Comparison of ENCODE assay signal across 14 cellular contexts in genomic region chr4:32560306-32560705, GRCh38.
DNase-seq lines count a peak whose midpoint lies in the region; ATAC-seq, FAIRE-seq and TF ChIP-seq lines count a peak whose summit lies in the region.
"Had no signal": no experiment of that assay in that cellular context is flagged by ENCODE, and none has a peak within 500 bp of the region (broad histone marks: within the 10 kb centered on the region; RNA-seq: fewer than 3 reads in every experiment).

No MANE protein-coding gene starts in this region.

- H3K27me3 Mint-ChIP-seq in astrocyte (ENCODE audit: low read depth, unreplicated experiment), result no peaks in the 10 kb centered on the region
- H3K27me3 Mint-ChIP-seq: central memory CD8-positive, alpha-beta T cell had no signal

- no peak overlapping the region for H3K9ac ChIP-seq in astrocyte (ENCODE audit: low read length)
- peak overlapping the region; percentile 8 to 71 (median 66) for H3K9ac ChIP-seq in subcutaneous abdominal adipose tissue (ENCODE audit: low read length in 5 of 5)

- peak overlapping the region; percentile 74 for H3K4me2 ChIP-seq in astrocyte (ENCODE audit: low read length)

- H4K20me1 ChIP-seq in astrocyte (ENCODE audit: insufficient read depth, low read length), result no peaks in the 10 kb centered on the region

- no peak overlapping the region for H3K27ac Mint-ChIP-seq in astrocyte (ENCODE audit: unreplicated experiment)

- H3K27me3 ChIP-seq in astrocyte (ENCODE audit: insufficient read depth, low read length) (no peaks in the 10 kb centered on the region), subcutaneous abdominal adipose tissue (ENCODE audit: control insufficient read depth in 5 of 5, insufficient read depth in 4 of 5, low read length in 5 of 5) (no peaks in the 10 kb centered on the region)
- H3K27me3 ChIP-seq: gastroesophageal sphincter had no signal

- H3K4me3 Mint-ChIP-seq in astrocyte (ENCODE audit: unreplicated experiment), result no peak overlapping the region
- H3K4me3 Mint-ChIP-seq: central memory CD8-positive, alpha-beta T cell had no signal

- H2AFZ ChIP-seq in astrocyte (ENCODE audit: low read depth, low read length), result peak overlapping the region; percentile 58

- H3K4me1 ChIP-seq in astrocyte (ENCODE audit: insufficient read depth, low read length) (no peaks in the 10 kb centered on the region), subcutaneous abdominal adipose tissue (ENCODE audit: control insufficient read depth in 5 of 5, insufficient read depth in 5 of 5, low read length in 5 of 5) (peaks cover 0 to 17% (median 3%) of the 10 kb centered on the region in 5 donors)
- H3K4me1 ChIP-seq: gastroesophageal sphincter had no signal

- H3K4me3 ChIP-seq in astrocyte (ENCODE audit: insufficient read depth, low read depth, low read length), result no peak overlapping the region
- peak overlapping the region; percentile 55 to 84 (median 79) for H3K4me3 ChIP-seq in subcutaneous abdominal adipose tissue (ENCODE audit: low read depth in 1 of 5, low read length in 5 of 5)
- H3K4me3 ChIP-seq: gastroesophageal sphincter had no signal

- DNase-seq in DMS 273 (lab: John Stamatoyannopoulos, UW; ENCODE audit: unreplicated experiment), result peak; percentile 54
- DNase-seq in DMS 273 treated with DMSO at 0.1 percent for 48 hours (lab: John Stamatoyannopoulos, UW), result no peak
- peak; percentile 29 for DNase-seq in astrocyte (ENCODE audit: low read depth)
- peak; percentile 50 for DNase-seq in iris pigment epithelial cell (ENCODE audit: low read depth)
- DNase-seq in SIG-M5 treated with dmso at 0.1 percent for 504 hours (lab: John Stamatoyannopoulos, UW; ENCODE audit: unreplicated experiment), result no peak
- DNase-seq in stimulated activated CD4-positive, alpha-beta T cell treated with anti-CD3 and anti-CD28 coated beads, Interleukin-2, amount 100 ng/mL, for 48 hours, result no peak
- DNase-seq: MM.1S had no signal

- no peaks in the 10 kb centered on the region for H3K9me3 ChIP-seq in astrocyte (ENCODE audit: insufficient read depth, low read depth, low read length)
- H3K9me3 ChIP-seq in subcutaneous abdominal adipose tissue (ENCODE audit: control insufficient read depth in 5 of 5, low read length in 5 of 5), result no peaks in the 10 kb centered on the region
- H3K9me3 ChIP-seq: gastroesophageal sphincter had no signal

- H3K36me3 ChIP-seq in astrocyte (ENCODE audit: insufficient read depth, low read length) (no peaks in the 10 kb centered on the region), subcutaneous abdominal adipose tissue (ENCODE audit: control insufficient read depth in 5 of 5, insufficient read depth in 5 of 5, low read length in 5 of 5) (no peaks in the 10 kb centered on the region)
- H3K36me3 ChIP-seq: gastroesophageal sphincter had no signal

- no peak for TF ChIP-seq CTCF in astrocyte (IDR thresholded peaks at IDR 0.05; ENCODE audit: insufficient read depth, low read depth, low read length)

- no peak for ATAC-seq in GM19023 (IDR thresholded peaks at IDR 0.05; ENCODE audit: unreplicated experiment)
- ATAC-seq: gastroesophageal sphincter, Panc1 had no signal

- no peaks in the 10 kb centered on the region for H3K9me3 Mint-ChIP-seq in astrocyte (ENCODE audit: unreplicated experiment)

- H3K36me3 Mint-ChIP-seq in astrocyte (ENCODE audit: low read depth, unreplicated experiment), result no peaks in the 10 kb centered on the region

- FAIRE-seq in astrocyte (lab: Jason Lieb, UNC), result no peak
- FAIRE-seq: D721Med had no signal

- H3K4me1 Mint-ChIP-seq in astrocyte (ENCODE audit: low read depth, unreplicated experiment), result no peaks in the 10 kb centered on the region
- H3K4me1 Mint-ChIP-seq: central memory CD8-positive, alpha-beta T cell had no signal

- H3K27ac ChIP-seq in astrocyte (ENCODE audit: low read depth, low read length) (no peak overlapping the region), subcutaneous abdominal adipose tissue (ENCODE audit: low read depth, low read length) (peak overlapping the region; percentile 85)
- H3K27ac ChIP-seq: 22Rv1, gastroesophageal sphincter had no signal

- no peaks in the 10 kb centered on the region for H3K79me2 ChIP-seq in astrocyte (ENCODE audit: insufficient read depth, low read length)

Comparison
In these comparisons a context has a peak if more than half of its experiments do, and no peak if none do; other contexts are left out.
1. DNase-seq: peak in DMS 273 (single experiment), astrocyte (single experiment) and iris pigment epithelial cell (single experiment); none in DMS 273 treated with DMSO at 0.1 percent for 48 hours (single experiment), SIG-M5 treated with dmso at 0.1 percent for 504 hours (single experiment) and stimulated activated CD4-positive, alpha-beta T cell treated with anti-CD3 and anti-CD28 coated beads, Interleukin-2, amount 100 ng/mL, for 48 hours (0 of 2).